16 cellular contexts compared by ENCODE assay signal in genomic region chr21:33854604-33855003, GRCh38.
DNase-seq lines count a peak whose midpoint lies in the region; ATAC-seq, FAIRE-seq and TF ChIP-seq lines count a peak whose summit lies in the region.
"Had no signal": no experiment of that assay in that cellular context is flagged by ENCODE, and none has a peak within 500 bp of the region (broad histone marks: within the 10 kb centered on the region; RNA-seq: fewer than 3 reads in every experiment).

No MANE protein-coding gene starts in this region.

- no peak overlapping the region for H4K91ac ChIP-seq in neuronal stem cell (ENCODE audit: low read depth, low read length, poor library complexity)

- H3K4me1 ChIP-seq in SK-N-SH (ENCODE audit: control insufficient read depth in 1 of 2, insufficient read depth in 2 of 2, low read depth in 1 of 2, low read length in 1 of 2) (peaks cover 0 to 6% of the 10 kb centered on the region in 2 experiments; a peak in 1 of 4 replicates), endothelial cell of umbilical vein (ENCODE audit: control insufficient read depth, extremely low read depth, insufficient read depth, low read length) (peaks cover 4% of the 10 kb centered on the region), neuronal stem cell (ENCODE audit: control insufficient read depth in 2 of 2, insufficient read depth in 1 of 2, low read depth in 1 of 2, low read length in 2 of 2) (peaks cover 0 to 3% of the 10 kb centered on the region in 2 donors), body of pancreas (no peaks in the 10 kb centered on the region)

- 33% methylated on average over 4 of the region's 5 CpGs for WGBS in SK-N-SH (ENCODE audit: low lambda C conversion rate)
- WGBS in neuronal stem cell (ENCODE audit: extremely low coverage in 2 of 2, insufficient read length in 2 of 2, insufficient replicate concordance in 1 of 2), 2 donors: no CpG with 5 or more reads among the region's 5 CpGs
- 56% methylated on average over 4 to 5 of the region's 5 CpGs for WGBS in body of pancreas, 2 donors

- H4K20me1 ChIP-seq in SK-N-SH (ENCODE audit: insufficient read depth): no peaks in the 10 kb centered on the region
- no peaks in the 10 kb centered on the region for H4K20me1 ChIP-seq in endothelial cell of umbilical vein (replicated peaks; ENCODE audit: control insufficient read depth, extremely low read depth, insufficient read depth, low read length)

- H3K27me3 ChIP-seq in SK-N-SH (ENCODE audit: insufficient read depth) (no peaks in the 10 kb centered on the region), endothelial cell of umbilical vein (ENCODE audit: control insufficient read depth in 2 of 2, insufficient read depth in 2 of 2, low read length in 2 of 2) (no peaks in the 10 kb centered on the region), neuronal stem cell (ENCODE audit: control insufficient read depth in 3 of 3, insufficient read depth in 3 of 3, low read depth in 1 of 3, low read length in 3 of 3) (no peaks in the 10 kb centered on the region), body of pancreas (no peaks in the 10 kb centered on the region)
- H3K27me3 ChIP-seq: ovary had no signal

- H2AK5ac ChIP-seq in neuronal stem cell (ENCODE audit: low read depth, low read length): no peak overlapping the region

- DNase-seq in SK-N-SH: no peak
- DNase-seq in NCI-H2196 treated with DMSO at 0.1 percent for 48 hours (lab: John Stamatoyannopoulos, UW; ENCODE audit: unreplicated experiment): peak; percentile 26
- peak; percentile 28 for DNase-seq in endothelial cell of umbilical vein (ENCODE audit: low read depth, low spot score)
- DNase-seq in neuronal stem cell (ENCODE audit: low spot score): no peak
- no peak for DNase-seq in SIG-M5 treated with dmso at 0.1 percent for 504 hours (lab: John Stamatoyannopoulos, UW; ENCODE audit: unreplicated experiment)
- DNase-seq in body of pancreas: no peak
- DNase-seq in inferior parietal cortex (ENCODE audit: extremely low spot score): no peak
- DNase-seq: activated CD8-positive, alpha-beta T cell treated with anti-CD3 and anti-CD28 coated beads for 36 hours; aorta; Caco-2; midbrain; NCI-H526; ovary; stimulated activated CD4-positive, alpha-beta T cell treated with anti-CD3 and anti-CD28 coated beads, Interleukin-12 subunit alpha, Interleukin-12 subunit beta, amount 100 ng/mL, for 4 hours; substantia nigra had no signal

- H3K27ac ChIP-seq in SK-N-SH (ENCODE audit: low read depth in 2 of 2, low read length in 1 of 2): no peak overlapping the region
- no peak overlapping the region for H3K27ac ChIP-seq in endothelial cell of umbilical vein (ENCODE audit: insufficient read depth, low read depth, low read length)
- no peak overlapping the region for H3K27ac ChIP-seq in neuronal stem cell (replicated peaks; ENCODE audit: low read length)
- H3K27ac ChIP-seq in body of pancreas: no peak overlapping the region
- H3K27ac ChIP-seq: ovary had no signal

- no peak for TF ChIP-seq RAD21 in SK-N-SH (IDR thresholded peaks at IDR 0.05; ENCODE audit: low read length)

- no peaks in the 10 kb centered on the region for H3K9me1 ChIP-seq in endothelial cell of umbilical vein (replicated peaks; ENCODE audit: control insufficient read depth, extremely low read depth, insufficient read depth, low read length)

- dilution Hi-C loops in endothelial cell of umbilical vein (cut with MboI; ENCODE audit: extremely low pct_ligation_motif_present, low sequenced_read_pairs): no loop called here

- H3K9ac ChIP-seq in SK-N-SH (no peak overlapping the region), endothelial cell of umbilical vein (replicated peaks; ENCODE audit: extremely low read depth, insufficient read depth, low read length) (no peak overlapping the region), neuronal stem cell (ENCODE audit: low read depth, low read length, poor library complexity) (no peak overlapping the region)

- no peak overlapping the region for H3K18ac ChIP-seq in neuronal stem cell (ENCODE audit: low read length)

- CTCF ChIA-PET in SK-N-SH (lab: Yijun Ruan, JAX): interaction anchor here (1.5 kb wide), 1 partner anchor 40 kb away, joined by 3 read pairs; no protein-coding TSS in a partner anchor
- CTCF ChIA-PET in endothelial cell of umbilical vein (lab: Charles Lee): interaction anchor here (0.8 to 1.5 kb wide), 5 partner anchors 9 to 249 kb away, joined by 3 to 6 read pairs (median 3); no protein-coding TSS in a partner anchor

- no peak for ATAC-seq in SK-N-SH treated with all-trans-retinoic acid at 6 μM for 48 hours
- ATAC-seq in body of pancreas: no peak

- POLR2A ChIA-PET in SK-N-SH (lab: Yijun Ruan, JAX): no interaction called here
- POLR2A ChIA-PET in endothelial cell of umbilical vein (lab: Charles Lee): no interaction called here

- H3K4me2 ChIP-seq in SK-N-SH: no peak overlapping the region
- no peak overlapping the region for H3K4me2 ChIP-seq in endothelial cell of umbilical vein (ENCODE audit: insufficient read depth, low read length)
- H3K4me2 ChIP-seq in neuronal stem cell (ENCODE audit: insufficient read depth, low read length, poor library complexity, severe bottlenecking): no peak overlapping the region

- H3K79me1 ChIP-seq in neuronal stem cell (ENCODE audit: low read depth, low read length): no peaks in the 10 kb centered on the region

- peak overlapping the region; percentile 14 for H3K14ac ChIP-seq in neuronal stem cell (ENCODE audit: low read length)

- no peak overlapping the region for H2BK15ac ChIP-seq in neuronal stem cell (ENCODE audit: low read length)

- no peaks in the 10 kb centered on the region for H3F3A ChIP-seq in SK-N-SH (replicated peaks; ENCODE audit: insufficient read depth)

- no peak overlapping the region for H3K4me3 ChIP-seq in SK-N-SH (ENCODE audit: low read depth in 2 of 2, low read length in 1 of 2)
- no peak overlapping the region for H3K4me3 ChIP-seq in endothelial cell of umbilical vein (replicated peaks in 1 of 3; ENCODE audit: insufficient read depth in 1 of 3, low read depth in 1 of 3, low read length in 3 of 3)
- no peak overlapping the region for H3K4me3 ChIP-seq in neuronal stem cell (ENCODE audit: low read length in 2 of 2)
- H3K4me3 ChIP-seq in body of pancreas: no peak overlapping the region
- H3K4me3 ChIP-seq: ovary had no signal

- no peak overlapping the region for H2BK5ac ChIP-seq in neuronal stem cell (ENCODE audit: low read length)

- H2BK120ac ChIP-seq in neuronal stem cell (ENCODE audit: low read depth, low read length): no peak overlapping the region

- H2AFZ ChIP-seq in SK-N-SH (ENCODE audit: low read depth) (peak overlapping the region; percentile 73; the same call in 1 of the 2 replicates), endothelial cell of umbilical vein (ENCODE audit: low read depth, low read length) (no peak overlapping the region), neuronal stem cell (ENCODE audit: low read length) (peak overlapping the region; percentile 8)

- no peak for TF ChIP-seq CTCF in SK-N-SH (IDR thresholded peaks at IDR 0.05)
- no peak for TF ChIP-seq CTCF in endothelial cell of umbilical vein (IDR thresholded peaks at IDR 0.05; ENCODE audit: extremely low read depth in 1 of 2, insufficient read depth in 1 of 2, low read depth in 1 of 2, low read length in 2 of 2)
- no peak for TF ChIP-seq CTCF in body of pancreas (IDR thresholded peaks at IDR 0.05)

- H3K36me3 ChIP-seq in SK-N-SH (replicated peaks in 1 of 2; ENCODE audit: control insufficient read depth in 1 of 2, insufficient read depth in 2 of 2, low read length in 1 of 2): no peaks in the 10 kb centered on the region
- H3K36me3 ChIP-seq in endothelial cell of umbilical vein (ENCODE audit: control insufficient read depth in 2 of 2, extremely low read depth in 1 of 2, insufficient read depth in 2 of 2, low read length in 2 of 2): no peaks in the 10 kb centered on the region
- H3K36me3 ChIP-seq in neuronal stem cell (replicated peaks in 1 of 2; ENCODE audit: control insufficient read depth in 2 of 2, insufficient read depth in 2 of 2, low read length in 2 of 2): no peaks in the 10 kb centered on the region
- H3K36me3 ChIP-seq in body of pancreas (replicated peaks in 1 of 2; ENCODE audit: insufficient read depth in 1 of 2, low read depth in 2 of 2): no peaks in the 10 kb centered on the region
- H3K36me3 ChIP-seq: ovary had no signal

- no peak overlapping the region for H4K8ac ChIP-seq in neuronal stem cell (ENCODE audit: low read depth, low read length)

- no peak overlapping the region for H2BK12ac ChIP-seq in neuronal stem cell (ENCODE audit: low read length)

- no peaks in the 10 kb centered on the region for H3K79me2 ChIP-seq in SK-N-SH (ENCODE audit: insufficient read depth)
- H3K79me2 ChIP-seq in endothelial cell of umbilical vein (ENCODE audit: control insufficient read depth, insufficient read depth, low read length): no peaks in the 10 kb centered on the region

- BruUV-seq in endothelial cell of umbilical vein (replicated peaks; lab: Mats Ljungman, UMichigan): no TSS peak

- intact Hi-C loops in endothelial cell of umbilical vein (cut with micrococcal nuclease) (no loop called here), body of pancreas (cut with DNase I) (no loop called here)

- H3K4ac ChIP-seq in neuronal stem cell (ENCODE audit: low read length): no peak overlapping the region

- FAIRE-seq in endothelial cell of umbilical vein (lab: Jason Lieb, UNC): peak; percentile 55

- no peaks in the 10 kb centered on the region for H3K9me3 ChIP-seq in SK-N-SH
- H3K9me3 ChIP-seq in endothelial cell of umbilical vein (replicated peaks; ENCODE audit: control insufficient read depth, insufficient read depth, low read length): no peaks in the 10 kb centered on the region
- peaks cover 0 to 2% of the 10 kb centered on the region in 2 donors for H3K9me3 ChIP-seq in neuronal stem cell (replicated peaks in 1 of 2; ENCODE audit: control insufficient read depth in 2 of 2, insufficient read depth in 1 of 2, low read depth in 1 of 2, low read length in 2 of 2)
- no peaks in the 10 kb centered on the region for H3K9me3 ChIP-seq in body of pancreas
- H3K9me3 ChIP-seq: Caco-2, ovary had no signal

- no peaks in the 10 kb centered on the region for H3K9me2 ChIP-seq in SK-N-SH

- H3K23ac ChIP-seq in neuronal stem cell (ENCODE audit: low read depth, low read length, poor library complexity): no peak overlapping the region

- TF ChIP-seq EP300 in SK-N-SH (IDR thresholded peaks at IDR 0.05; ENCODE audit: borderline replicate concordance in 1 of 2, low read depth in 1 of 2, low read length in 1 of 2): no peak

- TF ChIP-seq POLR2A in endothelial cell of umbilical vein (IDR thresholded peaks at IDR 0.05; ENCODE audit: low read depth, low read length) (no peak), body of pancreas (IDR thresholded peaks at IDR 0.05) (no peak)

TF ChIP-seq in endothelial cell of umbilical vein, 7 proteins besides CTCF, POLR2A, EP300 and RAD21:
- TF ChIP-seq JUN (IDR thresholded peaks at IDR 0.05; ENCODE audit: borderline replicate concordance, insufficient read depth, insufficient read length, low read depth) (peak; percentile 19), GATA2 (IDR thresholded peaks at IDR 0.05; ENCODE audit: insufficient read depth, insufficient read length, low read depth, low read length) (no peak), FOS (IDR thresholded peaks at IDR 0.05; ENCODE audit: borderline replicate concordance, insufficient read depth, low read length) (peak; percentile 52), MAX (IDR thresholded peaks at IDR 0.05; ENCODE audit: insufficient read depth, insufficient read length) (no peak)
TF ChIP-seq in endothelial cell of umbilical vein: peak in this region for 2.

Comparison
In these comparisons a context has a peak if more than half of its experiments do, and no peak if none do; other contexts are left out.
1. DNase-seq: peak in NCI-H2196 treated with DMSO at 0.1 percent for 48 hours (single experiment) and endothelial cell of umbilical vein (single experiment); none in SK-N-SH (single experiment), neuronal stem cell (single experiment), SIG-M5 treated with dmso at 0.1 percent for 504 hours (single experiment), body of pancreas (0 of 4) and inferior parietal cortex (single experiment).